ENCODE assay signal across 8 cellular contexts in the genomic region with DNA sequence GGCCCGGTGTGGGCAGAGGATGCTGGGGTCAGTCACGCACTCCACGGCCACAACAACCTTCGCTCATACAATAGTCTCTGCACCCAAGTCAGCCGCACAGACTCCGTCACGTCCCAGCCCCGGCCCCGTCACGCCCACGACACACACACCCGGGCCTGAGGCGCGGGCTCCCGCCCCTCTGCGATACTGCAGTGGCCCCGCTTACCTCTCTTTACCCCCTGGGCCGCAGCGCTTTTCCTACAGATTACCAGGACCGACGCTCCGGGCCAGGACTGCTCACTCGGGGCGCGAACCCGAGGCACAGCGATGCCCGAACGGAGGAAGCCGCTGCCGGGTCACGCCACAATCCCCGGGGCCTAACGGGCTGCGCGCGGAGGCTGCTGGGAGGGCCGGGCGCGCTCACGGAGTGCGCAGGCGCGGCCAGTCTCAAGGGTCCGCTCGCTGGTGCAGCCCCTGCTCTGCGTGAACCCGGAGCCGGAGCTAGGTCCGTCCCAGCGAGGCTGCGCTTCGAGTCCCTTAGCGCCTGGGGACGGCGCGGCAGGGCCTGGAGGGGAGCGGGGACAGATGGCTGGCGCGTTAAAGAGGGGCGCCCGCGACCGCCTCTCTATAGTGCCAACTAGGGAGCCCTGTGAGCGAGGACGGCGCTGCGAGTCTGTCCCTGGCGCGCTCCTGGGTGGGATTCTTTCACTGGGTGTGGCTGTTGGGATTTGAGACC. TPM values are rescaled to one million over a fixed set of nuclear protein-coding genes. Genes with fewer than 3 reads are reported as not detected.
DNase-seq lines count a peak whose midpoint lies in the region; ATAC-seq and TF ChIP-seq lines count a peak whose summit lies in the region.

TSS of gene ZFP82 (minus strand) at position 358 of the 715 bp plus-strand sequence. CDS start 8,855 bp downstream, outside the sequence.

- H3K27ac Mint-ChIP-seq in activated T-helper 17 cell treated with anti-CD3 and anti-CD28 coated beads, Interleukin-2, amount 50 U/mL, for 72 hours: peak within 1 kb of the TSS; percentile 97
- peak within 1 kb of the TSS; percentile 95 to 99 (median 98) for H3K27ac Mint-ChIP-seq in nephron

- peak within 1 kb of the TSS; percentile 93 for H3K4me3 Mint-ChIP-seq in activated T-helper 17 cell treated with anti-CD3 and anti-CD28 coated beads, Interleukin-2, amount 50 U/mL, for 72 hours
- H3K4me3 Mint-ChIP-seq in nephron: peak within 1 kb of the TSS; percentile 97 to 98 (median 98)

- peak within 1 kb of the TSS; percentile 75 for H3K4me3 ChIP-seq in AG09309 (ENCODE audit: control insufficient read depth, low read depth, low read length)
- H3K4me3 ChIP-seq in HL-60 (replicated peaks; ENCODE audit: insufficient read depth, low read length): peak within 1 kb of the TSS; percentile 51
- peak within 1 kb of the TSS; percentile 73 for H3K4me3 ChIP-seq in fibroblast of pulmonary artery (replicated peaks; ENCODE audit: low read depth, low read length)

- ATAC-seq in activated T-helper 17 cell treated with anti-CD3 and anti-CD28 coated beads, Interleukin-2, amount 50 U/mL, for 72 hours (replicated peaks): peak; percentile 93

- TF ChIP-seq POLR2A in GM19099 (IDR thresholded peaks at IDR 0.05; ENCODE audit: extremely low read depth, insufficient read length, low read depth): peak; percentile 91

- peaks cover 16% of the 10 kb centered on the region for H3K27me3 Mint-ChIP-seq in activated T-helper 17 cell treated with anti-CD3 and anti-CD28 coated beads, Interleukin-2, amount 50 U/mL, for 72 hours
- no peaks in the 10 kb centered on the region for H3K27me3 Mint-ChIP-seq in nephron (ENCODE audit: low read depth)

- DNase-seq in AG09309 (ENCODE audit: low read depth) (peak; percentile 32), HL-60 (ENCODE audit: low read depth in 1 of 2, low spot score in 1 of 2) (peak; percentile 43 to 60), OCI-M1 (lab: John Stamatoyannopoulos, UW) (peak; percentile 93), fibroblast of pulmonary artery (ENCODE audit: low read depth) (peak; percentile 85)
- DNase-seq in stimulated activated naive CD4-positive, alpha-beta T cell treated with Interleukin-2 at 50 U/mL for 16 hours (lab: John Stamatoyannopoulos, UW): peak; percentile 69

- peaks cover 10% of the 10 kb centered on the region for H3K9me3 Mint-ChIP-seq in activated T-helper 17 cell treated with anti-CD3 and anti-CD28 coated beads, Interleukin-2, amount 50 U/mL, for 72 hours
- H3K9me3 Mint-ChIP-seq in nephron: peaks cover 42% of the 10 kb centered on the region

- H3K27me3 ChIP-seq in HL-60 (ENCODE audit: insufficient read depth, poor library complexity, severe bottlenecking): no peaks in the 10 kb centered on the region

- H3K4me1 Mint-ChIP-seq in activated T-helper 17 cell treated with anti-CD3 and anti-CD28 coated beads, Interleukin-2, amount 50 U/mL, for 72 hours: peaks cover 3% of the 10 kb centered on the region
- H3K4me1 Mint-ChIP-seq in nephron: peaks cover 5% of the 10 kb centered on the region

- TF ChIP-seq CTCF in AG09309 (IDR thresholded peaks at IDR 0.05; ENCODE audit: control insufficient read depth, insufficient read depth, low read depth, low read length, missing control alignments) (no peak), HL-60 (IDR thresholded peaks at IDR 0.05; ENCODE audit: insufficient read depth, low read length) (no peak), fibroblast of pulmonary artery (IDR thresholded peaks at IDR 0.05; ENCODE audit: low read length, missing control alignments) (no peak), nephron (IDR thresholded peaks at IDR 0.05; ENCODE audit: unreplicated experiment in 3 of 3) (no peak)

- H3K36me3 Mint-ChIP-seq in activated T-helper 17 cell treated with anti-CD3 and anti-CD28 coated beads, Interleukin-2, amount 50 U/mL, for 72 hours (ENCODE audit: low read depth): peaks cover 37% of the 10 kb centered on the region
- peaks cover 45% of the 10 kb centered on the region for H3K36me3 Mint-ChIP-seq in nephron (ENCODE audit: low read depth)

- H3K27ac ChIP-seq in HL-60 (replicated peaks): peak within 1 kb of the TSS; percentile 84

RNA-seq across cellular contexts. Expression of gene ZFP82, which starts in this region (rescaled TPM):
- 1 to 10 TPM; 3.8 to 7.4 TPM for total RNA-seq in activated T-helper 17 cell treated with anti-CD3 and anti-CD28 coated beads, Interleukin-2, amount 50 U/mL, for 72 hours

Comparison
In these comparisons a context has a peak if more than half of its experiments do, and no peak if none do; other contexts are left out.
1. Peak in every context shown above with its lines: DNase-seq, ATAC-seq, H3K4me3 ChIP-seq and H3K27ac ChIP-seq.
2. DNase-seq: peak in every context shown above with its lines; median percentile 93 in OCI-M1; 85 in fibroblast of pulmonary artery; 69 in stimulated activated naive CD4-positive, alpha-beta T cell treated with Interleukin-2 at 50 U/mL for 16 hours; 52 in HL-60; 32 in AG09309.